ENCODE assay signal across 1 cellular context in genomic region chr10:12800302-12800701, GRCh38.
TF ChIP-seq lines count a peak whose summit lies in the region.

No MANE protein-coding gene starts in this region.

TF ChIP-seq in H1, 55 proteins besides CTCF, POLR2A, EP300 and RAD21:
- TF ChIP-seq CBX5 (IDR thresholded peaks at IDR 0.05; ENCODE audit: low read depth, low read length), result no peak
- TF ChIP-seq BACH1 (IDR thresholded peaks at IDR 0.05; ENCODE audit: low read length), result no peak
- no peak for TF ChIP-seq BRCA1 (IDR thresholded peaks at IDR 0.05; ENCODE audit: low read depth, low read length)
- no peak for TF ChIP-seq MAFK (IDR thresholded peaks at IDR 0.05; ENCODE audit: low read depth, low read length)
- no peak for TF ChIP-seq TEAD4 (IDR thresholded peaks at IDR 0.05; ENCODE audit: low read depth, low read length)
